In the genomic region with DNA sequence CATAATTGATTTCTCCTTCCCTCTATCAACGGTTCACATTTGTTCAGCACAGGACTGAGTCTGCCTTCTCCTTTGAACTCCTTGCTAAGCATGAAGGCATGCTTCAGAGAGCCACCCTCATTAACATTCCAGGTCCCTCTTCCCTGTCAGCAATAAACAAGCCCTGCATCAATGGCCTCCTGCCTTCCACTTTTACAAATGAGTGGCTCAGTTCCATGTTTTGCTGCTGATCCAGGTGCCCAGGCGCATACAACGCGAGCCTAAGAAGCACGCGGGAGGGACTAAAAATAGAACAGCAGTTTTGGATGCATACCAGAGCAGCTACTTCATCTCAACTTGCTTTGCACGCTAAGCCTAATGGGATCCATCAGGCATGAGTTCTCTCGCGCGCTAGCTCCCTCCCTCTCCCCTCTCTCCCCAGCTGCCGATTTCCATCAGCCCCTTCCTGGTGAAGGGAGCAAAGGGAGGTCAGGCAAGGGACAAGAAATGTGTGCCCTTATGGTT, we compare ENCODE assay signal across 8 cellular contexts. TPM values are rescaled to one million over a fixed set of nuclear protein-coding genes. Genes with fewer than 3 reads are reported as not detected.
DNase-seq lines count a peak whose midpoint lies in the region; ATAC-seq, FAIRE-seq and TF ChIP-seq lines count a peak whose summit lies in the region.

No MANE protein-coding gene starts in this region.

- TF ChIP-seq POLR2A in H1 (IDR thresholded peaks at IDR 0.05; ENCODE audit: control extremely low read depth in 1 of 2, low read depth in 2 of 2, low read length in 2 of 2): 0 out of 3 replicates have a peak, but pooled peaks of 1 of the 2 experiments have one; percentile 22

- no peaks in the 10 kb centered on the region for H3K79me2 ChIP-seq in H1 (ENCODE audit: control insufficient read depth in 1 of 2, insufficient read depth in 2 of 2, low read length in 2 of 2)

- H3K23ac ChIP-seq in H1 (ENCODE audit: insufficient read length): no peak overlapping the region
- H3K23ac ChIP-seq in mesenchymal stem cell (ENCODE audit: low read length in 2 of 2): no peak overlapping the region

- peak overlapping the region; percentile 66; the same call in 1 of the 2 replicates for H2BK20ac ChIP-seq in H1 (ENCODE audit: low read length)

- no peak overlapping the region for H3K18ac ChIP-seq in H1 (ENCODE audit: extremely low read depth, low read length)
- H3K18ac ChIP-seq in mesenchymal stem cell (ENCODE audit: low read depth in 1 of 2, low read length in 2 of 2): peak overlapping the region; percentile 35 to 38

- no peak for TF ChIP-seq EP300 in H1 (IDR thresholded peaks at IDR 0.05; ENCODE audit: borderline replicate concordance in 1 of 2, low read depth in 2 of 2, low read length in 2 of 2)

- H3K36me3 Mint-ChIP-seq in activated T-cell treated with anti-CD3 and anti-CD28 coated beads, Interleukin-2, amount 50 U/mL, for 72 hours (ENCODE audit: insufficient read depth in 2 of 2): peaks cover 0 to 4% of the 10 kb centered on the region in 2 donors
- H3K36me3 Mint-ChIP-seq in activated naive CD4-positive, alpha-beta T cell treated with anti-CD3 and anti-CD28 coated beads, Interleukin-2, amount 10 ng/mL, durations not matched to agents 7 days and 5 days: peaks cover 1% of the 10 kb centered on the region

- no peak for TF ChIP-seq RAD21 in H1 (IDR thresholded peaks at IDR 0.05 in 1 of 2, conservative IDR thresholded peaks at IDR 0.05 in 1 of 2; ENCODE audit: low read depth in 2 of 2, low read length in 2 of 2)

- H2BK5ac ChIP-seq in H1 (ENCODE audit: low read depth, low read length) (peak overlapping the region; percentile 15; the same call in 1 of the 2 replicates), mesenchymal stem cell (ENCODE audit: low read depth, low read length, poor library complexity, severe bottlenecking) (no peak overlapping the region)

- H3K27me3 ChIP-seq in H1 (replicated peaks in 1 of 4; ENCODE audit: control insufficient read depth in 3 of 4, extremely low read depth in 1 of 4, insufficient read depth in 3 of 4, low read length in 3 of 4) (no peaks in the 10 kb centered on the region), mesenchymal stem cell (ENCODE audit: control insufficient read depth in 1 of 2, insufficient read depth in 1 of 2, low read length in 2 of 2) (no peaks in the 10 kb centered on the region)

- H3K27ac ChIP-seq in H1 (ENCODE audit: low read depth, low read length) (no peak overlapping the region), mesenchymal stem cell (ENCODE audit: low read length, poor library complexity, severe bottlenecking) (peak overlapping the region; percentile 16)

- H3K4ac ChIP-seq in H1 (replicated peaks; ENCODE audit: insufficient read length, low read depth, low read length) (no peak overlapping the region), mesenchymal stem cell (ENCODE audit: low read depth in 1 of 2, low read length in 2 of 2) (no peak overlapping the region)

- no peaks in the 10 kb centered on the region for H3K9me3 Mint-ChIP-seq in activated T-cell treated with anti-CD3 and anti-CD28 coated beads, Interleukin-2, amount 50 U/mL, for 72 hours
- H3K9me3 Mint-ChIP-seq in activated naive CD4-positive, alpha-beta T cell treated with anti-CD3 and anti-CD28 coated beads, Interleukin-2, amount 10 ng/mL, durations not matched to agents 7 days and 5 days: no peaks in the 10 kb centered on the region

- H2BK12ac ChIP-seq in H1 (ENCODE audit: low read depth, low read length) (peak overlapping the region; percentile 93), mesenchymal stem cell (ENCODE audit: low read length in 2 of 2) (peak overlapping the region in 1 of 2 experiments; percentile 61)

- DNase-seq in NCI-H524 treated with DMSO at 0.1 percent for 48 hours (lab: John Stamatoyannopoulos, UW): peak; percentile 80
- DNase-seq in H1 (ENCODE audit: low read depth in 1 of 2, low spot score in 2 of 2): peak in 1 of 2 experiments; percentile 51
- peak; percentile 95 for DNase-seq in mesenchymal stem cell
- peak; percentile 82 for DNase-seq in ureter (ENCODE audit: low spot score)
- no peak for DNase-seq in activated T-cell treated with anti-CD3 and anti-CD28 coated beads, Interleukin-2, amount 50 U/mL, for 72 hours
- DNase-seq in activated naive CD4-positive, alpha-beta T cell treated with anti-CD3 and anti-CD28 coated beads, Interleukin-2, amount 10 ng/mL, durations not matched to agents 7 days and 5 days: no peak

- POLR2A ChIA-PET in H1 (lab: Charles Lee; ENCODE audit: partially characterized antibody): interaction anchor here (1.3 kb wide), 1 partner anchor 69 kb away, joined by 6 read pairs; a partner anchor contains a TSS

- CTCF ChIA-PET in H1 (lab: Charles Lee; ENCODE audit: partially characterized antibody): interaction anchor here (5.6 kb wide), 1 partner anchor 13 kb away, joined by 33 read pairs; no protein-coding TSS in a partner anchor
- CTCF ChIA-PET in activated naive CD4-positive, alpha-beta T cell treated with anti-CD3 and anti-CD28 coated beads, Interleukin-2, amount 10 ng/mL, durations not matched to agents 7 days and 5 days (lab: Charles Lee): no interaction called here

- H4K91ac ChIP-seq in H1 (replicated peaks; ENCODE audit: insufficient read length, low read length) (no peak overlapping the region), mesenchymal stem cell (ENCODE audit: low read length) (no peak overlapping the region)

- H2AFZ ChIP-seq in H1 (ENCODE audit: low read length): no peak overlapping the region
- no peak overlapping the region for H2AFZ ChIP-seq in mesenchymal stem cell (ENCODE audit: low read depth, low read length)

- no peaks in the 10 kb centered on the region for H3K27me3 Mint-ChIP-seq in activated T-cell treated with anti-CD3 and anti-CD28 coated beads, Interleukin-2, amount 50 U/mL, for 72 hours (ENCODE audit: low read depth)
- no peaks in the 10 kb centered on the region for H3K27me3 Mint-ChIP-seq in activated naive CD4-positive, alpha-beta T cell treated with anti-CD3 and anti-CD28 coated beads, Interleukin-2, amount 10 ng/mL, durations not matched to agents 7 days and 5 days

- H2BK120ac ChIP-seq in H1 (replicated peaks; ENCODE audit: low read depth, low read length) (no peak overlapping the region), mesenchymal stem cell (ENCODE audit: low read depth, low read length) (no peak overlapping the region)

- H3K79me1 ChIP-seq in H1 (ENCODE audit: low read depth, low read length) (no peaks in the 10 kb centered on the region), mesenchymal stem cell (replicated peaks; ENCODE audit: low read length, poor library complexity, severe bottlenecking) (peaks cover 8% of the 10 kb centered on the region)

- H3K56ac ChIP-seq in H1 (replicated peaks; ENCODE audit: insufficient read length, low read depth, low read length): no peak overlapping the region

- no peak for TF ChIP-seq CTCF in H1 (IDR thresholded peaks at IDR 0.05; ENCODE audit: control extremely low read depth in 1 of 3, insufficient read depth in 1 of 3, low read depth in 1 of 3, low read length in 3 of 3)

- H3K9me3 ChIP-seq in H1 (ENCODE audit: insufficient read depth in 2 of 2, low read depth in 1 of 2, low read length in 1 of 2) (no peaks in the 10 kb centered on the region), mesenchymal stem cell (ENCODE audit: control insufficient read depth, low read length) (no peaks in the 10 kb centered on the region)

- peak overlapping the region; percentile 55; the same call in 1 of the 2 replicates for H2AK5ac ChIP-seq in H1 (ENCODE audit: low read depth, low read length)
- peak overlapping the region; percentile 24 for H2AK5ac ChIP-seq in mesenchymal stem cell (ENCODE audit: low read length, severe bottlenecking)

- H3K14ac ChIP-seq in H1 (ENCODE audit: insufficient read length) (no peak overlapping the region), mesenchymal stem cell (ENCODE audit: low read length in 2 of 2) (no peak overlapping the region)

- H3K27ac Mint-ChIP-seq in activated T-cell treated with anti-CD3 and anti-CD28 coated beads, Interleukin-2, amount 50 U/mL, for 72 hours: no peak overlapping the region
- no peak overlapping the region for H3K27ac Mint-ChIP-seq in activated naive CD4-positive, alpha-beta T cell treated with anti-CD3 and anti-CD28 coated beads, Interleukin-2, amount 10 ng/mL, durations not matched to agents 7 days and 5 days

- no peak overlapping the region for H3K4me3 Mint-ChIP-seq in activated T-cell treated with anti-CD3 and anti-CD28 coated beads, Interleukin-2, amount 50 U/mL, for 72 hours
- H3K4me3 Mint-ChIP-seq in activated naive CD4-positive, alpha-beta T cell treated with anti-CD3 and anti-CD28 coated beads, Interleukin-2, amount 10 ng/mL, durations not matched to agents 7 days and 5 days: no peak overlapping the region

- peaks cover 4 to 17% (median 5%) of the 10 kb centered on the region in 4 experiments; a peak in 6 of 7 replicates for H3K4me1 ChIP-seq in H1 (replicated peaks in 1 of 4; ENCODE audit: control insufficient read depth in 3 of 4, insufficient read depth in 4 of 4, low read length in 3 of 4)
- peaks cover 20% of the 10 kb centered on the region for H3K4me1 ChIP-seq in mesenchymal stem cell (ENCODE audit: control insufficient read depth, insufficient read depth, low read depth, low read length)

- no peaks in the 10 kb centered on the region; the same call in 1 of the 2 replicates for H3K23me2 ChIP-seq in H1 (ENCODE audit: low read depth, low read length)

- peaks cover 0 to 2% of the 10 kb centered on the region in 2 experiments for H4K20me1 ChIP-seq in H1 (replicated peaks in 1 of 2; ENCODE audit: control insufficient read depth in 1 of 2, insufficient read depth in 2 of 2, low read length in 2 of 2)

- FAIRE-seq in G401.6 (lab: Jason Lieb, UNC): peak; percentile 27
- FAIRE-seq in H1 (lab: Jason Lieb, UNC): no peak

- H2BK15ac ChIP-seq in H1 (ENCODE audit: low read length) (0 out of 2 replicates have a peak overlapping the region, but pooled peaks have one; percentile 65), mesenchymal stem cell (ENCODE audit: low read depth, poor library complexity, severe bottlenecking) (no peak overlapping the region)

- H3K9ac ChIP-seq in H1 (replicated peaks in 1 of 4; ENCODE audit: extremely low read depth in 1 of 4, low read depth in 3 of 4, low read length in 3 of 4) (no peak overlapping the region), mesenchymal stem cell (ENCODE audit: low read length) (peak overlapping the region; percentile 79)

- WGBS in H1 (ENCODE audit: extremely low coverage in 1 of 2, insufficient coverage in 1 of 2, insufficient read length in 1 of 2, insufficient replicate concordance in 2 of 2, low coverage in 1 of 2, low lambda C conversion rate in 2 of 2, missing lambda C conversion rate in 1 of 2), 2 experiments: 45% methylated on average over 11 of the region's 11 CpGs; no CpG with 5 or more reads in 1 of the 2 experiments
- 1% methylated on average over 7 of the region's 11 CpGs for WGBS in mesenchymal stem cell

- H3K4me2 ChIP-seq in H1 (ENCODE audit: insufficient read depth in 1 of 2, low read depth in 2 of 2, low read length in 2 of 2) (peak overlapping the region; percentile 56 to 60), mesenchymal stem cell (ENCODE audit: low read length, poor library complexity, severe bottlenecking) (peak overlapping the region; percentile 9)

- H4K8ac ChIP-seq in H1 (ENCODE audit: extremely low read depth, insufficient read depth, low read length) (no peak overlapping the region), mesenchymal stem cell (ENCODE audit: low read length) (no peak overlapping the region)

- H3K36me3 ChIP-seq in H1 (ENCODE audit: control insufficient read depth in 2 of 4, insufficient read depth in 4 of 4, low read length in 3 of 4) (no peaks in the 10 kb centered on the region), mesenchymal stem cell (ENCODE audit: control insufficient read depth in 1 of 2, insufficient read depth in 2 of 2, low read depth in 1 of 2, low read length in 2 of 2) (peaks cover 0 to 10% of the 10 kb centered on the region in 2 experiments)

- H3K4me3 ChIP-seq in H1 (ENCODE audit: extremely low read depth in 1 of 4, insufficient read depth in 2 of 4, low read depth in 3 of 4, low read length in 4 of 4) (peak overlapping the region in 1 of 4 experiments; percentile 32; a peak in 1 of 8 replicates), mesenchymal stem cell (ENCODE audit: insufficient read depth in 1 of 2, low read depth in 1 of 2, low read length in 2 of 2) (peak overlapping the region in 1 of 2 experiments; percentile 22)

- no peak overlapping the region for H4K5ac ChIP-seq in H1 (ENCODE audit: insufficient read length, low read depth, low read length)

- no peak for ATAC-seq in activated T-cell treated with anti-CD3 and anti-CD28 coated beads, Interleukin-2, amount 50 U/mL, for 72 hours (replicated peaks in 1 of 2)
- no peak for ATAC-seq in GM21526 (IDR thresholded peaks at IDR 0.05; ENCODE audit: low FRiP score, unreplicated experiment)

- peaks cover 11% of the 10 kb centered on the region for H3K4me1 Mint-ChIP-seq in activated T-cell treated with anti-CD3 and anti-CD28 coated beads, Interleukin-2, amount 50 U/mL, for 72 hours (ENCODE audit: low read depth)
- no peaks in the 10 kb centered on the region for H3K4me1 Mint-ChIP-seq in activated naive CD4-positive, alpha-beta T cell treated with anti-CD3 and anti-CD28 coated beads, Interleukin-2, amount 10 ng/mL, durations not matched to agents 7 days and 5 days

RNA-seq across cellular contexts. Expression of a gene that starts 53.4 kb away (rescaled TPM):
- total RNA-seq in H1 (2021; fragmentation: NEBNext Ultra II Directional; extraction: Animal tissue kit (Norgen Biotek cat#: 25700)): 20.5 and 20.6 TPM in 2 replicates
- polyA plus RNA-seq in H1 (2011; rRNA removed): 17.4 and 19.7 TPM in 2 replicates
- 18.2 TPM for polyA plus RNA-seq in H1 (2011; cell fraction: cytosol; rRNA removed)
- 24.6 TPM for polyA plus RNA-seq in H1 (2011; cell fraction: nucleus; rRNA removed)
- 17.5 to 19.6 TPM (median 19.0 TPM) in 4 replicates for polyA plus RNA-seq in H1 (2012, experiment 1 of 2)
- 20.9 TPM for polyA plus RNA-seq in H1 (2012, experiment 2 of 2)
- 19.5 TPM for polyA plus RNA-seq in H1 (2013, experiment 1 of 2)
- 17.8 TPM for polyA plus RNA-seq in H1 (2013, experiment 2 of 2)
- 26.8 and 29.8 TPM in 2 replicates for polyA minus RNA-seq in H1 (2011; rRNA and poly(A)+ RNA removed)
- polyA minus RNA-seq in H1 (2011; cell fraction: cytosol; rRNA and poly(A)+ RNA removed): 12.5 TPM
- 14.3 TPM for polyA minus RNA-seq in H1 (2011; cell fraction: nucleus; rRNA and poly(A)+ RNA removed)
- polyA plus RNA-seq in mesenchymal stem cell (2013, experiment 1 of 2): 12.5 TPM
- 13.1 TPM for polyA plus RNA-seq in mesenchymal stem cell (2013, experiment 2 of 2)
- total RNA-seq in ureter: 45.3 TPM
- 10 to 100 TPM; 29.3 to 45.5 TPM for total RNA-seq in activated T-cell treated with anti-CD3 and anti-CD28 coated beads, Interleukin-2, amount 50 U/mL, for 72 hours

Comparison
In these comparisons a context has a peak if more than half of its experiments do, and no peak if none do; other contexts are left out.
1. DNase-seq: peak in NCI-H524 treated with DMSO at 0.1 percent for 48 hours (single experiment), mesenchymal stem cell (single experiment) and ureter (single experiment); none in activated T-cell treated with anti-CD3 and anti-CD28 coated beads, Interleukin-2, amount 50 U/mL, for 72 hours (0 of 2) and activated naive CD4-positive, alpha-beta T cell treated with anti-CD3 and anti-CD28 coated beads, Interleukin-2, amount 10 ng/mL, durations not matched to agents 7 days and 5 days (single experiment).